ENCODE assay signal across 23 cellular contexts in the genomic region with DNA sequence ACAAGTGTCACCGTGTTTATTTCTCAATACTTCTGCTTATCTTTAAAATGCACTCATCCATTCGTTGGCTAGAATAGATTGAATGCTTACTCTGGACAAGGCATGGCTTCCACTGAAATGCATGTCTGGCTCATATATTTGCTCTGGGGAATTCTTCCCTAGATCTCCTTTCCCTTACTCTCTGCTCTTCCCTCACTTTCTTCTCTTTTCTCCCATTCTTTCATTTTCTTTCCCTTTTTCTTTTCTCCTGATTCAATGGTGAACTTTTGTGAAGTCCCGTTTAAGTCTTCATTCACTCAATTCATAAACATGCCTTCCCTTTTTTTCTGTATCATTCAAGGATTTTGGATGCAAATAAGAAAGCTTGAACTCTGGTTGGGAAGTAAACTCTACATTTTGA.
DNase-seq lines count a peak whose midpoint lies in the region; ATAC-seq, FAIRE-seq and TF ChIP-seq lines count a peak whose summit lies in the region.
"Had no signal": no experiment of that assay in that cellular context is flagged by ENCODE, and none has a peak within 500 bp of the region (broad histone marks: within the 10 kb centered on the region; RNA-seq: fewer than 3 reads in every experiment).

No MANE protein-coding gene starts in this region.

- H3K4me1 ChIP-seq in HEK293 (ENCODE audit: control insufficient read depth, insufficient read depth, low read length) (no peaks in the 10 kb centered on the region), K562 (replicated peaks in 1 of 2; ENCODE audit: control insufficient read depth in 2 of 2, insufficient read depth in 2 of 2, low read length in 2 of 2) (0 out of 5 replicates have a peak, but pooled peaks cover 0 to 2% of the 10 kb centered on the region in 2 experiments), neuronal stem cell (ENCODE audit: control insufficient read depth in 2 of 2, insufficient read depth in 1 of 2, low read depth in 1 of 2, low read length in 2 of 2) (no peaks in the 10 kb centered on the region)
- H3K4me1 ChIP-seq: A549; BLaER1 treated with 17β-estradiol and CSF1 and Interleukin-3, amounts not matched to agents 10 nM and 100 nM; Caco-2 had no signal

- H3K27me3 ChIP-seq in K562 (ENCODE audit: control insufficient read depth in 2 of 2, insufficient read depth in 2 of 2, low read length in 2 of 2): peaks cover 17 to 41% of the 10 kb centered on the region in 2 experiments; a peak in 4 of 5 replicates
- no peaks in the 10 kb centered on the region for H3K27me3 ChIP-seq in neuronal stem cell (ENCODE audit: control insufficient read depth in 3 of 3, insufficient read depth in 3 of 3, low read depth in 1 of 3, low read length in 3 of 3)
- H3K27me3 ChIP-seq: BLaER1 treated with 17β-estradiol and CSF1 and Interleukin-3, amounts not matched to agents 10 nM and 100 nM had no signal

- H2AFZ ChIP-seq in K562 (ENCODE audit: low read depth, low read length) (no peak overlapping the region), neuronal stem cell (ENCODE audit: low read length) (no peak overlapping the region)

- 4% methylated on average over 3 of the region's 3 CpGs for WGBS in K562 (ENCODE audit: insufficient coverage, low coverage, missing lambda C conversion rate)
- WGBS in neuronal stem cell (ENCODE audit: extremely low coverage in 2 of 2, insufficient read length in 2 of 2, insufficient replicate concordance in 1 of 2), 2 donors: no CpG with 5 or more reads among the region's 3 CpGs

- no peaks in the 10 kb centered on the region for H3K79me1 ChIP-seq in neuronal stem cell (ENCODE audit: low read depth, low read length)

- H3K36me3 Mint-ChIP-seq in glutamatergic neuron (ENCODE audit: unreplicated experiment): peaks cover 18% of the 10 kb centered on the region
- H3K36me3 Mint-ChIP-seq: CD8-positive, alpha-beta T cell had no signal

- no peak overlapping the region for H3K4me2 ChIP-seq in K562 (ENCODE audit: insufficient read depth, low read length)
- H3K4me2 ChIP-seq in neuronal stem cell (ENCODE audit: insufficient read depth, low read length, poor library complexity, severe bottlenecking): no peak overlapping the region
- H3K4me2 ChIP-seq: A549; BLaER1 treated with 17β-estradiol and CSF1 and Interleukin-3, amounts not matched to agents 10 nM and 100 nM had no signal

- CTCF ChIA-PET in HEK293 (lab: Yijun Ruan, JAX) (interaction anchor here (0.7 kb wide), 1 partner anchor 74 kb away, joined by 6 read pairs; no protein-coding TSS in a partner anchor), K562 (lab: Yijun Ruan, JAX; ENCODE audit: low intra/inter-chr PET ratio) (no interaction called here)

- no peak overlapping the region for H3K14ac ChIP-seq in neuronal stem cell (ENCODE audit: low read length)

- no peak for TF ChIP-seq EP300 in K562 (IDR thresholded peaks at IDR 0.05; ENCODE audit: low read length)

- H3K9me3 Mint-ChIP-seq in glutamatergic neuron (ENCODE audit: unreplicated experiment): peaks cover 6% of the 10 kb centered on the region
- H3K9me3 Mint-ChIP-seq: CD4-positive, alpha-beta T cell; CD8-positive, alpha-beta T cell had no signal

- no peak overlapping the region for H3K9ac ChIP-seq in K562 (ENCODE audit: insufficient read depth in 1 of 2, low read depth in 2 of 2, low read length in 2 of 2)
- no peak overlapping the region for H3K9ac ChIP-seq in neuronal stem cell (ENCODE audit: low read depth, low read length, poor library complexity)
- H3K9ac ChIP-seq: BLaER1 treated with 17β-estradiol and CSF1 and Interleukin-3, amounts not matched to agents 10 nM and 100 nM had no signal

- DNase-seq in K562 (ENCODE audit: extremely low read depth in 1 of 4, low spot score in 3 of 4) (no peak), glutamatergic neuron (no peak), neuronal stem cell (ENCODE audit: low spot score) (no peak), anterior cingulate cortex (lab: John Stamatoyannopoulos, UW) (no peak), occipital lobe (lab: John Stamatoyannopoulos, UW) (no peak)
- DNase-seq in activated CD8-positive, alpha-beta memory T cell treated with anti-CD3 and anti-CD28 coated beads, Interleukin-2, amount 50 U/mL, for 48 hours: no peak
- DNase-seq: AML-193; Caco-2; Calu3; CD4-positive, alpha-beta T cell; CD8-positive, alpha-beta T cell; DMS79 treated with DMSO at 0.1 percent for 48 hours; GF-D8 had no signal

- TF ChIP-seq CTCF in HEK293 (tag by site-specific recombination; IDR thresholded peaks at IDR 0.05) (no peak), K562 (IDR thresholded peaks at IDR 0.05 in 2 of 3, conservative IDR thresholded peaks at IDR 0.05 in 1 of 3; ENCODE audit: insufficient read depth in 2 of 3, low read depth in 1 of 3, low read length in 3 of 3) (no peak), glutamatergic neuron (IDR thresholded peaks at IDR 0.05; ENCODE audit: partially characterized antibody, unreplicated experiment) (no peak)

- H2BK5ac ChIP-seq in neuronal stem cell (ENCODE audit: low read length): no peak overlapping the region

- TF ChIP-seq RAD21 in K562 (CRISPR knock-in tag; conservative IDR thresholded peaks at IDR 0.05 in 1 of 2, IDR thresholded peaks at IDR 0.05 in 1 of 2): no peak

- H4K8ac ChIP-seq in neuronal stem cell (ENCODE audit: low read depth, low read length): no peak overlapping the region

- H3K79me2 ChIP-seq in K562 (ENCODE audit: control insufficient read depth, insufficient read depth, low read length): no peaks in the 10 kb centered on the region

- intact Hi-C loops in K562 (cut with micrococcal nuclease): no loop called here

- H2BK12ac ChIP-seq in neuronal stem cell (ENCODE audit: low read length): no peak overlapping the region

- no peaks in the 10 kb centered on the region for H3K9me1 ChIP-seq in K562 (ENCODE audit: control insufficient read depth, insufficient read depth, low read length)

- H3K36me3 ChIP-seq in HEK293 (ENCODE audit: control insufficient read depth in 2 of 2, insufficient read depth in 1 of 2, low read length in 2 of 2) (no peaks in the 10 kb centered on the region; a peak in 1 of 3 replicates), K562 (ENCODE audit: control insufficient read depth, insufficient read depth, low read length) (no peaks in the 10 kb centered on the region), neuronal stem cell (replicated peaks in 1 of 2; ENCODE audit: control insufficient read depth in 2 of 2, insufficient read depth in 2 of 2, low read length in 2 of 2) (no peaks in the 10 kb centered on the region)
- H3K36me3 ChIP-seq: BLaER1 treated with 17β-estradiol and CSF1 and Interleukin-3, amounts not matched to agents 10 nM and 100 nM had no signal

- no TSS peak for BruUV-seq in K562 (replicated peaks; lab: Mats Ljungman, UMichigan)

- no peaks in the 10 kb centered on the region for H3K4me1 Mint-ChIP-seq in glutamatergic neuron (ENCODE audit: low read depth, unreplicated experiment)
- H3K4me1 Mint-ChIP-seq: B cell had no signal

- H3K4me3 ChIP-seq in HEK293 (ENCODE audit: low read depth, low read length) (no peak overlapping the region), K562 (no peak overlapping the region), neuronal stem cell (ENCODE audit: low read length in 2 of 2) (no peak overlapping the region)
- H3K4me3 ChIP-seq: A549; BLaER1 treated with 17β-estradiol and CSF1 and Interleukin-3, amounts not matched to agents 10 nM and 100 nM had no signal

- H3K27ac ChIP-seq in HEK293 (ENCODE audit: extremely low read depth, low read depth, low read length): no peak overlapping the region
- H3K27ac ChIP-seq in K562 (ENCODE audit: extremely low read depth, low read depth, low read length): no peak overlapping the region
- H3K27ac ChIP-seq in neuronal stem cell (replicated peaks; ENCODE audit: low read length): no peak overlapping the region
- H3K27ac ChIP-seq: 22Rv1; A549; BLaER1 treated with 17β-estradiol and CSF1 and Interleukin-3, amounts not matched to agents 10 nM and 100 nM; C4-2B had no signal

- no peak for ATAC-seq in K562
- ATAC-seq: A549; CD8-positive, alpha-beta T cell had no signal

- H3K23ac ChIP-seq in neuronal stem cell (ENCODE audit: low read depth, low read length, poor library complexity): no peak overlapping the region

- in situ Hi-C loops in K562 (cut with MboI): no loop called here

- H3K27me3 Mint-ChIP-seq in glutamatergic neuron (ENCODE audit: unreplicated experiment): peaks cover 2% of the 10 kb centered on the region

- no peak overlapping the region for H3K4ac ChIP-seq in neuronal stem cell (ENCODE audit: low read length)

- no peaks in the 10 kb centered on the region for H3K9me3 ChIP-seq in HEK293 (ENCODE audit: control insufficient read depth, insufficient read depth, low read depth, low read length)
- H3K9me3 ChIP-seq in K562 (replicated peaks; ENCODE audit: control insufficient read depth, insufficient read depth, low read depth, low read length): no peaks in the 10 kb centered on the region
- peaks cover 0 to 3% of the 10 kb centered on the region in 2 donors for H3K9me3 ChIP-seq in neuronal stem cell (replicated peaks in 1 of 2; ENCODE audit: control insufficient read depth in 2 of 2, insufficient read depth in 1 of 2, low read depth in 1 of 2, low read length in 2 of 2)
- H3K9me3 ChIP-seq: A549, Caco-2 had no signal

- H3K18ac ChIP-seq in neuronal stem cell (ENCODE audit: low read length): no peak overlapping the region

- H4K20me1 ChIP-seq in K562 (replicated peaks; ENCODE audit: control insufficient read depth, insufficient read depth, low read length): no peaks in the 10 kb centered on the region
- H4K20me1 ChIP-seq: BLaER1 treated with 17β-estradiol and CSF1 and Interleukin-3, amounts not matched to agents 10 nM and 100 nM had no signal

- no peak overlapping the region for H2BK120ac ChIP-seq in neuronal stem cell (ENCODE audit: low read depth, low read length)

- H2AK5ac ChIP-seq in neuronal stem cell (ENCODE audit: low read depth, low read length): no peak overlapping the region

- no peak for FAIRE-seq in K562 (lab: Jason Lieb, UNC)
- FAIRE-seq: A549, D721Med, G401.6, GM12891, GM19239 had no signal

- no peak overlapping the region for H3K27ac Mint-ChIP-seq in glutamatergic neuron (ENCODE audit: unreplicated experiment)
- H3K27ac Mint-ChIP-seq: B cell; CD4-positive, alpha-beta T cell; CD8-positive, alpha-beta T cell had no signal

- POLR2A ChIA-PET in HEK293 (lab: Yijun Ruan, JAX) (no interaction called here), K562 (lab: Yijun Ruan, JAX) (no interaction called here)

- H4K91ac ChIP-seq in neuronal stem cell (ENCODE audit: low read depth, low read length, poor library complexity): peak overlapping the region; percentile 66

- TF ChIP-seq POLR2A in K562 (conservative IDR thresholded peaks at IDR 0.05): no peak

- H2BK15ac ChIP-seq in neuronal stem cell (ENCODE audit: low read length): no peak overlapping the region

- H3K4me3 Mint-ChIP-seq in glutamatergic neuron (ENCODE audit: unreplicated experiment): peak overlapping the region; percentile 23
- H3K4me3 Mint-ChIP-seq: B cell; CD4-positive, alpha-beta T cell; CD8-positive, alpha-beta T cell had no signal

TF ChIP-seq in HEK293, 187 proteins besides CTCF, POLR2A, EP300 and RAD21 (continues in another document):
- no peak for TF ChIP-seq GLIS1 (tag by site-specific recombination; IDR thresholded peaks at IDR 0.05)
- TF ChIP-seq FEZF1 (tag by site-specific recombination; IDR thresholded peaks at IDR 0.05): no peak
